In the genomic region with DNA sequence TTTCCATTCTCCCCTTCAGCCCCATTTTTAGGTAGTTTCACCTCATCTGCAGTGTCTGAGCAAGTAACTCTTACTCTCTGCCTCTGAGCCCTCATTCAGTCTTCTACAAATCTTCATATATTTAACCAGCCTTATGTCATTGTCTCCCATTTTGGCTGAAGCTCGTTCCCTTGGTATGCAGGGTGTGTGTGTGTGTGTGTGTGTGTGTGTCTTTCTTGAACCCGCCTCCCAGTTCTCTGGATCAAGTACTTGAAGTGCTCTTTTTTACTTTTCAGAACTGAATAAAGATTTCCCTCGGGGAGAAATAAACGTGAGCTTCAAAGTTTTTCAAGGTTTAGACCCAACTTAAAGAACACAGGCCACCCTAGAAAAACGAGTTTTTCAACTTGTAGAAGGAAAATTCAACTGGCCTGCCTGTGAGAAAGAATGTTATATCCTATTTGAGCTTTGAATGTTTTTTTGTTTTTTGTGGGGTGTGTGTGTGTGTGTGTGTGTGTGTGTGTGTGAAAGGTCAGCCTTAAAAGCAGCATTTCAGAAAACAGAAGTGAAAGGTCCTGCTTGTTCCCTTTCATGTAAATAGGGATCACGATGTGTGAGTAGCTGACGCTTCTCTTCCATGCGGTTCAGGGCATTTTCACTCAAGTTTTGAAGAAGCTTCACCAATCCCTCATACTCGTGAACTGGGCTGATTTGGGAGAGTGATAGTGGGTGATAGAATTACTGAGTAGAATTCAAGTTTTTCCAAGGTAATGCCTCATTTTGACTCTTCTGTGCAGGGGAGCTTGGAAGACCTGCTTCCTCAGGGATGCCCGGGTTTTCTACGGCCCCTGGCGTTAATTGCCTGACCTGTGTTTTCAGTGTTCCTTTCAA, we compare ENCODE assay signal across 8 cellular contexts. TPM values are rescaled to one million over a fixed set of nuclear protein-coding genes. Genes with fewer than 3 reads are reported as not detected.
DNase-seq lines count a peak whose midpoint lies in the region; ATAC-seq, FAIRE-seq and TF ChIP-seq lines count a peak whose summit lies in the region.

No MANE protein-coding gene starts in this region.

- TF ChIP-seq CTCF in upper lobe of right lung (IDR thresholded peaks at IDR 0.05) = no peak

- H3K4me3 ChIP-seq in upper lobe of right lung = no peak overlapping the region

- no peak for DNase-seq in left lobe of liver (ENCODE audit: low spot score)
- DNase-seq in upper lobe of right lung = no peak
- no peak for DNase-seq in erythroblast (lab: John Stamatoyannopoulos, UW)
- no peak for DNase-seq in RCC 7860 (ENCODE audit: low spot score)
- DNase-seq in cerebellum (ENCODE audit: low spot score) = no peak

- H3K27ac Mint-ChIP-seq in activated T-helper 17 cell treated with anti-CD3 and anti-CD28 coated beads, Interleukin-2, amount 50 U/mL, for 72 hours = no peak overlapping the region

- peak overlapping the region; percentile 84 for H3K27ac ChIP-seq in upper lobe of right lung

- no peaks in the 10 kb centered on the region for H3K27me3 ChIP-seq in upper lobe of right lung

- H3K4me1 Mint-ChIP-seq in activated T-helper 17 cell treated with anti-CD3 and anti-CD28 coated beads, Interleukin-2, amount 50 U/mL, for 72 hours = peaks cover 4% of the 10 kb centered on the region

- peak overlapping the region; percentile 34 for H3K4me3 Mint-ChIP-seq in activated T-helper 17 cell treated with anti-CD3 and anti-CD28 coated beads, Interleukin-2, amount 50 U/mL, for 72 hours

- no peaks in the 10 kb centered on the region for H3K9me3 ChIP-seq in upper lobe of right lung

- H3K4me1 ChIP-seq in upper lobe of right lung = peaks cover 60% of the 10 kb centered on the region

- no peak for FAIRE-seq in RCC 7860 (lab: Jason Lieb, UNC)

- peak; percentile 55 for ATAC-seq in GM18519 (IDR thresholded peaks at IDR 0.05; ENCODE audit: low FRiP score, unreplicated experiment)
- ATAC-seq in HG02885 (IDR thresholded peaks at IDR 0.05; ENCODE audit: poor library complexity, unreplicated experiment) = peak; percentile 71
- ATAC-seq in activated T-helper 17 cell treated with anti-CD3 and anti-CD28 coated beads, Interleukin-2, amount 50 U/mL, for 72 hours (replicated peaks) = peak; percentile 18
- peak; percentile 39 for ATAC-seq in left lobe of liver
- ATAC-seq in upper lobe of right lung = peak; percentile 63

- H3K36me3 ChIP-seq in upper lobe of right lung = peaks cover 27% of the 10 kb centered on the region

- peaks cover 16% of the 10 kb centered on the region for H3K27me3 Mint-ChIP-seq in activated T-helper 17 cell treated with anti-CD3 and anti-CD28 coated beads, Interleukin-2, amount 50 U/mL, for 72 hours

- H3K36me3 Mint-ChIP-seq in activated T-helper 17 cell treated with anti-CD3 and anti-CD28 coated beads, Interleukin-2, amount 50 U/mL, for 72 hours (ENCODE audit: low read depth) = peaks cover 36% of the 10 kb centered on the region

- no peaks in the 10 kb centered on the region for H3K9me3 Mint-ChIP-seq in activated T-helper 17 cell treated with anti-CD3 and anti-CD28 coated beads, Interleukin-2, amount 50 U/mL, for 72 hours

- TF ChIP-seq POLR2A in erythroblast (IDR thresholded peaks at IDR 0.05; ENCODE audit: low read length) = no peak

- intact Hi-C loops in upper lobe of right lung (cut with DNase I) = no loop called here

RNA-seq across cellular contexts. Expression of a gene that starts 50.6 kb away (rescaled TPM):
- total RNA-seq in activated T-helper 17 cell treated with anti-CD3 and anti-CD28 coated beads, Interleukin-2, amount 50 U/mL, for 72 hours = 1 to 10 TPM; 1.0 to 1.4 TPM
- 1.6 TPM for total RNA-seq in left lobe of liver
- total RNA-seq in upper lobe of right lung = 1.4 TPM
- total RNA-seq in cerebellum = 23.0 TPM

Comparison
In these comparisons a context has a peak if more than half of its experiments do, and no peak if none do; other contexts are left out.
1. ATAC-seq: peak in every context shown above with its lines; median percentile 71 in HG02885; 63 in upper lobe of right lung; 55 in GM18519; 39 in left lobe of liver; 18 in activated T-helper 17 cell treated with anti-CD3 and anti-CD28 coated beads, Interleukin-2, amount 50 U/mL, for 72 hours.